Comparison of ENCODE assay signal across 9 cellular contexts in the genomic region with DNA sequence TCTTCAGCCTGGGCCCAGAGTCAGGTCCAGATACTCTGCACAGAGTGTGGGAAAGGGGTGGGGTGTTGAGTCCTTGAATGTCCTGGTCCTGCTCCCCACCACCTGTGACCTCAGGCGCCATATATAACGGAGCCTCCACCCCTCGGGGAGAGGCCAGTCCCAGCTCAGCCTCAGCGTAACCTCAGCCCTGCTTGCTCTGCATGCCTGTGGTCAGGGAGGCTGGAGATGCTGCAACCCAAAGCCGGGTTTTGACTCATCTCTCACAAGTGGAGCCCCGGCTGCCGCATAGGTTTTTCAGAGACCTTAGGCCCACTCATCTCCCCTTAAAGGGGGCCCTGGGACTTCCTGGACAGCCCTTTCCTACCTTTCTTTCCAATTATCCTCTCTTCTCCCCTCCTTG. TPM values are rescaled to one million over a fixed set of nuclear protein-coding genes. Genes with fewer than 3 reads are reported as not detected.
DNase-seq lines count a peak whose midpoint lies in the region; ATAC-seq and TF ChIP-seq lines count a peak whose summit lies in the region.
"Had no signal": no experiment of that assay in that cellular context is flagged by ENCODE, and none has a peak within 500 bp of the region (broad histone marks: within the 10 kb centered on the region; RNA-seq: fewer than 3 reads in every experiment).

No MANE protein-coding gene starts in this region.

- CTCF ChIA-PET in activated CD8-positive, alpha-beta T cell treated with anti-CD3 and anti-CD28 coated beads, Interleukin-2, amount 10 ng/mL, durations not matched to agents 7 days and 5 days (lab: Charles Lee): interaction anchor here (1.1 to 2.8 kb wide), 3 partner anchors 62 to 140 kb away, joined by 4 to 7 read pairs (median 4); partner anchors contain the start of gene ESPL1
- CTCF ChIA-PET in Calu3 (lab: Charles Lee): no interaction called here

- DNase-seq in GM03348 (ENCODE audit: low spot score) (peak; percentile 95), HT1080 (ENCODE audit: low read depth) (peak; percentile 81), foreskin fibroblast (peak; percentile 82 to 94), NCI-H1417 (lab: John Stamatoyannopoulos, UW) (no peak), Calu3 (no peak)
- DNase-seq in activated CD8-positive, alpha-beta T cell treated with anti-CD3 and anti-CD28 coated beads, Interleukin-2, amount 10 ng/mL, durations not matched to agents 7 days and 5 days: peak; percentile 90
- DNase-seq in stimulated activated naive B cell treated with anti-CD40 and anti-IgM and Interleukin-4, amounts not matched to agents 10 μg/mL and 1 μg/mL and 100 μg/mL, for 72 hours: peak; percentile 78

- H3K27me3 Mint-ChIP-seq in activated CD8-positive, alpha-beta T cell treated with anti-CD3 and anti-CD28 coated beads, Interleukin-2, amount 10 ng/mL, durations not matched to agents 7 days and 5 days (ENCODE audit: low read depth): no peaks in the 10 kb centered on the region
- H3K27me3 Mint-ChIP-seq in stimulated activated naive B cell treated with anti-CD40 and anti-IgM and Interleukin-4, amounts not matched to agents 10 μg/mL and 1 μg/mL and 100 μg/mL, for 72 hours: no peaks in the 10 kb centered on the region
- no peaks in the 10 kb centered on the region for H3K27me3 Mint-ChIP-seq in Calu3 (ENCODE audit: unreplicated experiment)

- ATAC-seq in GM21526 (IDR thresholded peaks at IDR 0.05; ENCODE audit: low FRiP score, unreplicated experiment): peak; percentile 53
- ATAC-seq in activated CD8-positive, alpha-beta T cell treated with anti-CD3 and anti-CD28 coated beads, Interleukin-2, amount 10 ng/mL, durations not matched to agents 7 days and 5 days: peak; percentile 71
- ATAC-seq in stimulated activated naive B cell treated with anti-CD40 and anti-IgM and Interleukin-4, amounts not matched to agents 10 μg/mL and 1 μg/mL and 100 μg/mL, for 72 hours (replicated peaks): peak; percentile 86 to 87

- peaks cover 80% of the 10 kb centered on the region for H3K4me1 Mint-ChIP-seq in activated CD8-positive, alpha-beta T cell treated with anti-CD3 and anti-CD28 coated beads, Interleukin-2, amount 10 ng/mL, durations not matched to agents 7 days and 5 days (ENCODE audit: low read depth)
- H3K4me1 Mint-ChIP-seq in stimulated activated naive B cell treated with anti-CD40 and anti-IgM and Interleukin-4, amounts not matched to agents 10 μg/mL and 1 μg/mL and 100 μg/mL, for 72 hours: peaks cover 43 to 74% of the 10 kb centered on the region in 2 donors
- H3K4me1 Mint-ChIP-seq in Calu3 (ENCODE audit: low read depth, unreplicated experiment): peaks cover 10% of the 10 kb centered on the region

- peak overlapping the region; percentile 86 for H3K27ac Mint-ChIP-seq in activated CD8-positive, alpha-beta T cell treated with anti-CD3 and anti-CD28 coated beads, Interleukin-2, amount 10 ng/mL, durations not matched to agents 7 days and 5 days
- H3K27ac Mint-ChIP-seq in stimulated activated naive B cell treated with anti-CD40 and anti-IgM and Interleukin-4, amounts not matched to agents 10 μg/mL and 1 μg/mL and 100 μg/mL, for 72 hours: peak overlapping the region; percentile 52
- H3K27ac Mint-ChIP-seq in Calu3 (ENCODE audit: unreplicated experiment): no peak overlapping the region

- H3K9me3 Mint-ChIP-seq in activated CD8-positive, alpha-beta T cell treated with anti-CD3 and anti-CD28 coated beads, Interleukin-2, amount 10 ng/mL, durations not matched to agents 7 days and 5 days (ENCODE audit: insufficient read depth): no peaks in the 10 kb centered on the region
- H3K9me3 Mint-ChIP-seq in stimulated activated naive B cell treated with anti-CD40 and anti-IgM and Interleukin-4, amounts not matched to agents 10 μg/mL and 1 μg/mL and 100 μg/mL, for 72 hours: no peaks in the 10 kb centered on the region
- no peaks in the 10 kb centered on the region for H3K9me3 Mint-ChIP-seq in Calu3 (ENCODE audit: low read depth, unreplicated experiment)

- H3K4me3 Mint-ChIP-seq in activated CD8-positive, alpha-beta T cell treated with anti-CD3 and anti-CD28 coated beads, Interleukin-2, amount 10 ng/mL, durations not matched to agents 7 days and 5 days: peak overlapping the region; percentile 83
- H3K4me3 Mint-ChIP-seq in stimulated activated naive B cell treated with anti-CD40 and anti-IgM and Interleukin-4, amounts not matched to agents 10 μg/mL and 1 μg/mL and 100 μg/mL, for 72 hours: peak overlapping the region; percentile 71 to 81
- no peak overlapping the region for H3K4me3 Mint-ChIP-seq in Calu3 (ENCODE audit: low read depth, unreplicated experiment)

- intact Hi-C loops in Calu3 (cut with micrococcal nuclease; ENCODE audit: unreplicated experiment): no loop called here

- BruUV-seq in Calu3 (replicated peaks; lab: Mats Ljungman, UMichigan): no TSS peak

- no peak overlapping the region for H3K4me3 ChIP-seq in foreskin fibroblast (ENCODE audit: low read depth in 1 of 2, low read length in 2 of 2)

- H3K36me3 Mint-ChIP-seq in activated CD8-positive, alpha-beta T cell treated with anti-CD3 and anti-CD28 coated beads, Interleukin-2, amount 10 ng/mL, durations not matched to agents 7 days and 5 days (ENCODE audit: low read depth): peaks cover 66% of the 10 kb centered on the region
- peaks cover 13 to 24% of the 10 kb centered on the region in 2 donors for H3K36me3 Mint-ChIP-seq in stimulated activated naive B cell treated with anti-CD40 and anti-IgM and Interleukin-4, amounts not matched to agents 10 μg/mL and 1 μg/mL and 100 μg/mL, for 72 hours
- peaks cover 11% of the 10 kb centered on the region for H3K36me3 Mint-ChIP-seq in Calu3 (ENCODE audit: insufficient read depth, unreplicated experiment)

- POLR2A ChIA-PET in activated CD8-positive, alpha-beta T cell treated with anti-CD3 and anti-CD28 coated beads, Interleukin-2, amount 10 ng/mL, durations not matched to agents 7 days and 5 days (lab: Charles Lee): interaction anchor here (0.6 to 1.5 kb wide), 3 partner anchors 14 to 295 kb away, joined by 3 to 4 read pairs (median 4); partner anchors contain the start of genes CSAD, TARBP2 and ZNF740

- TF ChIP-seq CTCF in foreskin fibroblast (IDR thresholded peaks at IDR 0.05; ENCODE audit: low read depth, low read length): no peak
- no peak for TF ChIP-seq CTCF in Calu3 (IDR thresholded peaks at IDR 0.05; ENCODE audit: unreplicated experiment)

RNA-seq across cellular contexts. Expression of gene ITGB7, which starts 1.3 kb away (rescaled TPM):
- not detected in 2 replicates for total RNA-seq in HT1080 (2014; rRNA removed; shearing (Covaris generic))
- polyA plus RNA-seq in HT1080 (2015; cell fraction: cytosol; rRNA removed): not detected in 2 replicates
- 0.17 TPM in 1 of 2 replicates, not detected in the other for polyA plus RNA-seq in HT1080 (2015; cell fraction: nucleus; rRNA removed)
- 100 to 1,000 TPM; 500 to 503 TPM for total RNA-seq in activated CD8-positive, alpha-beta T cell treated with anti-CD3 and anti-CD28 coated beads, Interleukin-2, amount 10 ng/mL, durations not matched to agents 7 days and 5 days
- total RNA-seq in Calu3 (2022): 4.3 and 5.0 TPM in 2 replicates
- total RNA-seq: NCI-H460 had no signal

RNA-seq across cellular contexts. Expression of gene CSAD, which starts 25.0 kb away (rescaled TPM):
- total RNA-seq in HT1080 (2014; rRNA removed; shearing (Covaris generic)): 3.1 and 3.7 TPM in 2 replicates
- 1.5 and 3.4 TPM in 2 replicates for polyA plus RNA-seq in HT1080 (2015; cell fraction: cytosol; rRNA removed)
- 37.9 and 47.5 TPM in 2 replicates for polyA plus RNA-seq in HT1080 (2015; cell fraction: nucleus; rRNA removed)
- 10 to 100 TPM; 15.7 to 17.0 TPM for total RNA-seq in activated CD8-positive, alpha-beta T cell treated with anti-CD3 and anti-CD28 coated beads, Interleukin-2, amount 10 ng/mL, durations not matched to agents 7 days and 5 days
- total RNA-seq in Calu3 (2022): 12.2 and 24.0 TPM in 2 replicates

RNA-seq across cellular contexts. Expression of gene ZNF740, which starts 25.2 kb away (rescaled TPM):
- total RNA-seq in HT1080 (2014; rRNA removed; shearing (Covaris generic)): 15.9 and 19.0 TPM in 2 replicates
- 9.9 and 14.4 TPM in 2 replicates for polyA plus RNA-seq in HT1080 (2015; cell fraction: cytosol; rRNA removed)
- polyA plus RNA-seq in HT1080 (2015; cell fraction: nucleus; rRNA removed): 35.2 and 55.3 TPM in 2 replicates
- 10 to 100 TPM; 28.2 to 31.4 TPM for total RNA-seq in activated CD8-positive, alpha-beta T cell treated with anti-CD3 and anti-CD28 coated beads, Interleukin-2, amount 10 ng/mL, durations not matched to agents 7 days and 5 days
- total RNA-seq in Calu3 (2022): 30.3 and 32.7 TPM in 2 replicates

RNA-seq across cellular contexts. Expression of gene RARG, which starts 26.3 kb away (rescaled TPM):
- 10.8 and 17.4 TPM in 2 replicates for total RNA-seq in HT1080 (2014; rRNA removed; shearing (Covaris generic))
- 23.0 and 23.6 TPM in 2 replicates for polyA plus RNA-seq in HT1080 (2015; cell fraction: cytosol; rRNA removed)
- 24.7 and 25.6 TPM in 2 replicates for polyA plus RNA-seq in HT1080 (2015; cell fraction: nucleus; rRNA removed)
- total RNA-seq in activated CD8-positive, alpha-beta T cell treated with anti-CD3 and anti-CD28 coated beads, Interleukin-2, amount 10 ng/mL, durations not matched to agents 7 days and 5 days: 10 to 100 TPM; 44.1 to 45.9 TPM
- 36.7 and 43.0 TPM in 2 replicates for total RNA-seq in Calu3 (2022)

Comparison
In these comparisons a context has a peak if more than half of its experiments do, and no peak if none do; other contexts are left out.
1. DNase-seq: peak in GM03348 (single experiment), HT1080 (single experiment), activated CD8-positive, alpha-beta T cell treated with anti-CD3 and anti-CD28 coated beads, Interleukin-2, amount 10 ng/mL, durations not matched to agents 7 days and 5 days (single experiment), foreskin fibroblast (2 of 2) and stimulated activated naive B cell treated with anti-CD40 and anti-IgM and Interleukin-4, amounts not matched to agents 10 μg/mL and 1 μg/mL and 100 μg/mL, for 72 hours (single experiment); none in NCI-H1417 (0 of 3) and Calu3 (single experiment).
2. RNA of gene ITGB7, which starts 1.3 kb away (total RNA-seq): 500 to 503 TPM in activated CD8-positive, alpha-beta T cell treated with anti-CD3 and anti-CD28 coated beads, Interleukin-2, amount 10 ng/mL, durations not matched to agents 7 days and 5 days; 4.3 to 5.0 TPM in Calu3 and not detected in HT1080; every median in the first group is over 10 times any median in the second.
3. Peak in every context shown above with its lines, with median percentiles within 50 percentile points of each other: ATAC-seq.